15 cellular contexts compared by ENCODE assay signal in genomic region chr6:26258199-26258977, GRCh38.
DNase-seq lines count a peak whose midpoint lies in the region; ATAC-seq, FAIRE-seq and TF ChIP-seq lines count a peak whose summit lies in the region.
"Had no signal": no experiment of that assay in that cellular context is flagged by ENCODE, and none has a peak within 500 bp of the region (broad histone marks: within the 10 kb centered on the region; RNA-seq: fewer than 3 reads in every experiment).

No MANE protein-coding gene starts in this region.

- no peak for ATAC-seq in HG02588 (IDR thresholded peaks at IDR 0.05; ENCODE audit: unreplicated experiment)
- ATAC-seq in GM19455 (IDR thresholded peaks at IDR 0.05; ENCODE audit: unreplicated experiment) = no peak
- ATAC-seq: natural killer cell had no signal

- H3K27me3 Mint-ChIP-seq in astrocyte (ENCODE audit: low read depth, unreplicated experiment) = no peaks in the 10 kb centered on the region
- H3K27me3 Mint-ChIP-seq: activated B cell treated with CpG ODN at 0.5 μM for 24 hours; activated T-cell treated with anti-CD3 and anti-CD28 coated beads, Interleukin-2, amount 50 U/mL, for 24 hours had no signal

- CTCF ChIA-PET in GM10248 (lab: Yijun Ruan, JAX) = interaction anchor here (0.8 to 9.2 kb wide), 9 partner anchors 12 to 236 kb away, joined by 3 to 133 read pairs (median 3); a partner anchor contains a TSS

- WGBS in mesendoderm (ENCODE audit: extremely low coverage, insufficient coverage, low lambda C conversion rate) = no CpG with 5 or more reads among the region's 5 CpGs

- H2BK15ac ChIP-seq in mesendoderm (replicated peaks; ENCODE audit: low read depth) = no peak overlapping the region

- no peaks in the 10 kb centered on the region for H3K9me2 ChIP-seq in Karpas-422 (replicated peaks; ENCODE audit: insufficient read depth, low read length)

- peak; percentile 35 for TF ChIP-seq CTCF in GM10248 (IDR thresholded peaks at IDR 0.05; ENCODE audit: control extremely low read depth, extremely low read depth, low read depth, missing control alignments)
- TF ChIP-seq CTCF in astrocyte (IDR thresholded peaks at IDR 0.05; ENCODE audit: insufficient read depth, low read depth, low read length) = peak; percentile 13

- H3K18ac ChIP-seq in mesendoderm (ENCODE audit: low read length) = no peak overlapping the region

- H3K27me3 ChIP-seq in Karpas-422 (ENCODE audit: low read length) = no peaks in the 10 kb centered on the region
- H3K27me3 ChIP-seq in astrocyte (ENCODE audit: insufficient read depth, low read length) = no peaks in the 10 kb centered on the region
- H3K27me3 ChIP-seq in mesendoderm (ENCODE audit: insufficient read depth, low read length, poor library complexity) = no peaks in the 10 kb centered on the region

- H3K36me3 Mint-ChIP-seq in astrocyte (ENCODE audit: low read depth, unreplicated experiment) = peaks cover 17% of the 10 kb centered on the region
- H3K36me3 Mint-ChIP-seq: natural killer cell had no signal

- H2AFZ ChIP-seq in Karpas-422 (ENCODE audit: low read length) (no peak overlapping the region), astrocyte (ENCODE audit: low read depth, low read length) (no peak overlapping the region)

- DNase-seq in GM10248 (ENCODE audit: extremely low spot score) = no peak
- DNase-seq in Karpas-422 = peak; percentile 53
- DNase-seq in astrocyte (ENCODE audit: low read depth) = no peak
- peak; percentile 57 for DNase-seq in mesendoderm
- DNase-seq in NCI-H2029 (lab: John Stamatoyannopoulos, UW) = no peak
- DNase-seq: activated B cell treated with CpG ODN at 0.5 μM for 24 hours; activated T-cell treated with anti-CD3 and anti-CD28 coated beads, Interleukin-2, amount 50 U/mL, for 24 hours; anterior cingulate cortex; natural killer cell; NCI-H187 treated with DMSO at 0.1 percent for 48 hours; stimulated activated CD8-positive, alpha-beta memory T cell treated with anti-CD3 and anti-CD28 coated beads, Interleukin-4, amount 100 ng/mL, for 48 hours had no signal

- no peak overlapping the region for H4K5ac ChIP-seq in mesendoderm (ENCODE audit: low read length)

- POLR2A ChIA-PET in GM10248 (lab: Yijun Ruan, JAX) = interaction anchor here (1.1 to 2.2 kb wide), 4 partner anchors 13 to 213 kb away, joined by 3 to 9 read pairs (median 4); a partner anchor contains a TSS

- H3K36me3 ChIP-seq in Karpas-422 (ENCODE audit: insufficient read depth, low read length) (no peaks in the 10 kb centered on the region), astrocyte (ENCODE audit: insufficient read depth, low read length) (no peaks in the 10 kb centered on the region), mesendoderm (ENCODE audit: control insufficient read depth, insufficient read depth, low read length) (no peaks in the 10 kb centered on the region)
- H3K36me3 ChIP-seq: esophagus muscularis mucosa had no signal

- FAIRE-seq in astrocyte (lab: Jason Lieb, UNC) = no peak

- H3K4me3 ChIP-seq in Karpas-422 (ENCODE audit: low read length) (no peak overlapping the region), astrocyte (ENCODE audit: insufficient read depth, low read depth, low read length) (no peak overlapping the region), mesendoderm (ENCODE audit: low read length) (no peak overlapping the region)
- H3K4me3 ChIP-seq: esophagus muscularis mucosa had no signal

- peaks cover 2% of the 10 kb centered on the region for H3K9me3 Mint-ChIP-seq in astrocyte (ENCODE audit: unreplicated experiment)
- H3K9me3 Mint-ChIP-seq: activated B cell treated with CpG ODN at 0.5 μM for 24 hours; activated T-cell treated with anti-CD3 and anti-CD28 coated beads, Interleukin-2, amount 50 U/mL, for 24 hours; natural killer cell had no signal

- H3K4me1 ChIP-seq in Karpas-422 (ENCODE audit: low read length) (no peaks in the 10 kb centered on the region), astrocyte (ENCODE audit: insufficient read depth, low read length) (no peaks in the 10 kb centered on the region), mesendoderm (ENCODE audit: control insufficient read depth, low read depth, low read length) (no peaks in the 10 kb centered on the region)
- H3K4me1 ChIP-seq: esophagus muscularis mucosa had no signal

- H3K4me1 Mint-ChIP-seq in astrocyte (ENCODE audit: low read depth, unreplicated experiment) = peaks cover 3% of the 10 kb centered on the region

- H3K9ac ChIP-seq in Karpas-422 (ENCODE audit: low read length) (no peak overlapping the region), astrocyte (ENCODE audit: low read length) (no peak overlapping the region), mesendoderm (ENCODE audit: low read length) (no peak overlapping the region)

- H4K8ac ChIP-seq in mesendoderm (ENCODE audit: low read depth, low read length) = no peak overlapping the region

- H3K4me2 ChIP-seq in Karpas-422 (ENCODE audit: low read depth, low read length, poor library complexity, severe bottlenecking) (no peak overlapping the region), astrocyte (ENCODE audit: low read length) (no peak overlapping the region), mesendoderm (ENCODE audit: low read length) (no peak overlapping the region)

- H3K4ac ChIP-seq in mesendoderm (ENCODE audit: low read depth, low read length) = no peak overlapping the region

- no peak overlapping the region for H3K56ac ChIP-seq in mesendoderm (ENCODE audit: low read length)

- H3K9me3 ChIP-seq in Karpas-422 (ENCODE audit: low read length) = no peaks in the 10 kb centered on the region
- H3K9me3 ChIP-seq in astrocyte (ENCODE audit: insufficient read depth, low read depth, low read length) = no peaks in the 10 kb centered on the region
- H3K9me3 ChIP-seq: esophagus muscularis mucosa had no signal

- no peak overlapping the region for H2AK5ac ChIP-seq in mesendoderm (ENCODE audit: low read length)

- no peaks in the 10 kb centered on the region for H3K79me1 ChIP-seq in mesendoderm (ENCODE audit: low read length)

- no peak overlapping the region for H2BK120ac ChIP-seq in mesendoderm (ENCODE audit: low read depth, low read length)

- H4K20me1 ChIP-seq in Karpas-422 (ENCODE audit: insufficient read depth, low read depth, low read length) (no peaks in the 10 kb centered on the region), astrocyte (ENCODE audit: insufficient read depth, low read length) (no peaks in the 10 kb centered on the region)

- peak overlapping the region; percentile 3 for H3K4me3 Mint-ChIP-seq in astrocyte (ENCODE audit: unreplicated experiment)
- H3K4me3 Mint-ChIP-seq: activated B cell treated with CpG ODN at 0.5 μM for 24 hours; activated T-cell treated with anti-CD3 and anti-CD28 coated beads, Interleukin-2, amount 50 U/mL, for 24 hours; natural killer cell had no signal

- H3K27ac ChIP-seq in Karpas-422 (ENCODE audit: low read length) = no peak overlapping the region
- no peak overlapping the region for H3K27ac ChIP-seq in astrocyte (ENCODE audit: low read depth, low read length)
- no peak overlapping the region for H3K27ac ChIP-seq in mesendoderm (ENCODE audit: low read depth, low read length)
- H3K27ac ChIP-seq: esophagus muscularis mucosa, RWPE1 had no signal

- H3K23ac ChIP-seq in mesendoderm (ENCODE audit: low read length) = no peak overlapping the region

- peak overlapping the region; percentile 12 for H3K27ac Mint-ChIP-seq in astrocyte (ENCODE audit: unreplicated experiment)
- H3K27ac Mint-ChIP-seq: activated B cell treated with CpG ODN at 0.5 μM for 24 hours; activated T-cell treated with anti-CD3 and anti-CD28 coated beads, Interleukin-2, amount 50 U/mL, for 24 hours; natural killer cell had no signal

- H2BK5ac ChIP-seq in mesendoderm (ENCODE audit: low read length) = no peak overlapping the region

- H3K79me2 ChIP-seq in Karpas-422 (ENCODE audit: low read length) (no peaks in the 10 kb centered on the region), astrocyte (ENCODE audit: insufficient read depth, low read length) (no peaks in the 10 kb centered on the region), mesendoderm (ENCODE audit: control insufficient read depth, insufficient read depth, low read length) (no peaks in the 10 kb centered on the region)

Comparison
In these comparisons a context has a peak if more than half of its experiments do, and no peak if none do; other contexts are left out.
1. DNase-seq: peak in Karpas-422 (single experiment) and mesendoderm (single experiment); none in GM10248 (single experiment), astrocyte (single experiment) and NCI-H2029 (single experiment).